In the genomic region with DNA sequence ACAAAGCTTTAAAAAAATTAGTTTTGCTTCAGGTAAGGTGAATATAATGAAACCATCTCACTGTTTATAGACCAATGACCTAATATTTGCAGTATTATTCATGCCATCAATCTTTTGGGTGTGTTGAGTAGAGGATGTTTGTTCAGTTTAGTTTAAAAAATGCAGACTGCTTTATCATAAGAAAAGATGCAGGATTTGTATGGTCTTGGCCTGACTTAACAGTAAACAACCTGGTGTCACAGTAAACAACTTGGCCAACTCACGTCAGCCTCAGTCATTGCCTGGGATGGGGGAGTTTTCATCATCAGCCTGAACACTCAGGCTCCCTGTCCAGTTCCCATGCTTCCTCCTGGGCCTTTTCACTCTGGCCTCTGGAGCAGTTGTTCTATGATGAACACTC, we compare ENCODE assay signal across 1 cellular context.
TF ChIP-seq lines count a peak whose summit lies in the region.

No MANE protein-coding gene starts in this region.

TF ChIP-seq in SK-N-SH treated with all-trans-retinoic acid at 6 μM for 48 hours, 23 proteins besides CTCF, POLR2A, EP300 and RAD21 (continued from another document):
- TF ChIP-seq, protein P1, sequence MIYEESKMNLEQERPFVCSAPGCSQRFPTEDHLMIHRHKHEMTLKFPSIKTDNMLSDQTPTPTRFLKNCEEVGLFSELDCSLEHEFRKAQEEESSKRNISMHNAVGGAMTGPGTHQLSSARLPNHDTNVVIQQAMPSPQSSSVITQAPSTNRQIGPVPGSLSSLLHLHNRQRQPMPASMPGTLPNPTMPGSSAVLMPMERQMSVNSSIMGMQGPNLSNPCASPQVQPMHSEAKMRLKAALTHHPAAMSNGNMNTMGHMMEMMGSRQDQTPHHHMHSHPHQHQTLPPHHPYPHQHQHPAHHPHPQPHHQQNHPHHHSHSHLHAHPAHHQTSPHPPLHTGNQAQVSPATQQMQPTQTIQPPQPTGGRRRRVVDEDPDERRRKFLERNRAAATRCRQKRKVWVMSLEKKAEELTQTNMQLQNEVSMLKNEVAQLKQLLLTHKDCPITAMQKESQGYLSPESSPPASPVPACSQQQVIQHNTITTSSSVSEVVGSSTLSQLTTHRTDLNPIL (CRISPR knock-in tag; IDR thresholded peaks at IDR 0.05; ENCODE audit: low read depth): no peak
- no peak for TF ChIP-seq ZFP3 (CRISPR knock-in tag; IDR thresholded peaks at IDR 0.05)
- no peak for TF ChIP-seq CSDC2 (CRISPR knock-in tag; IDR thresholded peaks at IDR 0.05)
- TF ChIP-seq, protein P2, sequence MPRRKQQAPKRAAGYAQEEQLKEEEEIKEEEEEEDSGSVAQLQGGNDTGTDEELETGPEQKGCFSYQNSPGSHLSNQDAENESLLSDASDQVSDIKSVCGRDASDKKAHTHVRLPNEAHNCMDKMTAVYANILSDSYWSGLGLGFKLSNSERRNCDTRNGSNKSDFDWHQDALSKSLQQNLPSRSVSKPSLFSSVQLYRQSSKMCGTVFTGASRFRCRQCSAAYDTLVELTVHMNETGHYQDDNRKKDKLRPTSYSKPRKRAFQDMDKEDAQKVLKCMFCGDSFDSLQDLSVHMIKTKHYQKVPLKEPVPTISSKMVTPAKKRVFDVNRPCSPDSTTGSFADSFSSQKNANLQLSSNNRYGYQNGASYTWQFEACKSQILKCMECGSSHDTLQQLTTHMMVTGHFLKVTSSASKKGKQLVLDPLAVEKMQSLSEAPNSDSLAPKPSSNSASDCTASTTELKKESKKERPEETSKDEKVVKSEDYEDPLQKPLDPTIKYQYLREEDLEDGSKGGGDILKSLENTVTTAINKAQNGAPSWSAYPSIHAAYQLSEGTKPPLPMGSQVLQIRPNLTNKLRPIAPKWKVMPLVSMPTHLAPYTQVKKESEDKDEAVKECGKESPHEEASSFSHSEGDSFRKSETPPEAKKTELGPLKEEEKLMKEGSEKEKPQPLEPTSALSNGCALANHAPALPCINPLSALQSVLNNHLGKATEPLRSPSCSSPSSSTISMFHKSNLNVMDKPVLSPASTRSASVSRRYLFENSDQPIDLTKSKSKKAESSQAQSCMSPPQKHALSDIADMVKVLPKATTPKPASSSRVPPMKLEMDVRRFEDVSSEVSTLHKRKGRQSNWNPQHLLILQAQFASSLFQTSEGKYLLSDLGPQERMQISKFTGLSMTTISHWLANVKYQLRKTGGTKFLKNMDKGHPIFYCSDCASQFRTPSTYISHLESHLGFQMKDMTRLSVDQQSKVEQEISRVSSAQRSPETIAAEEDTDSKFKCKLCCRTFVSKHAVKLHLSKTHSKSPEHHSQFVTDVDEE (CRISPR knock-in tag; IDR thresholded peaks at IDR 0.05): no peak
- no peak for TF ChIP-seq TOX (CRISPR knock-in tag; IDR thresholded peaks at IDR 0.05; ENCODE audit: borderline replicate concordance)
- no peak for TF ChIP-seq BACH2 (CRISPR knock-in tag; IDR thresholded peaks at IDR 0.05; ENCODE audit: borderline replicate concordance)
- TF ChIP-seq, protein P3, sequence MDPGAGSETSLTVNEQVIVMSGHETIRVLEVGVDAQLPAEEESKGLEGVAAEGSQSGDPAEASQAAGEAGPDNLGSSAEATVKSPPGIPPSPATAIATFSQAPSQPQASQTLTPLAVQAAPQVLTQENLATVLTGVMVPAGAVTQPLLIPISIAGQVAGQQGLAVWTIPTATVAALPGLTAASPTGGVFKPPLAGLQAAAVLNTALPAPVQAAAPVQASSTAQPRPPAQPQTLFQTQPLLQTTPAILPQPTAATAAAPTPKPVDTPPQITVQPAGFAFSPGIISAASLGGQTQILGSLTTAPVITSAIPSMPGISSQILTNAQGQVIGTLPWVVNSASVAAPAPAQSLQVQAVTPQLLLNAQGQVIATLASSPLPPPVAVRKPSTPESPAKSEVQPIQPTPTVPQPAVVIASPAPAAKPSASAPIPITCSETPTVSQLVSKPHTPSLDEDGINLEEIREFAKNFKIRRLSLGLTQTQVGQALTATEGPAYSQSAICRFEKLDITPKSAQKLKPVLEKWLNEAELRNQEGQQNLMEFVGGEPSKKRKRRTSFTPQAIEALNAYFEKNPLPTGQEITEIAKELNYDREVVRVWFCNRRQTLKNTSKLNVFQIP (CRISPR knock-in tag; IDR thresholded peaks at IDR 0.05; ENCODE audit: borderline replicate concordance, low read depth): no peak
- no peak for TF ChIP-seq ESRRG (CRISPR knock-in tag; IDR thresholded peaks at IDR 0.05)
